In genomic region chr19:41352609-41353465, GRCh38 we compare ENCODE assay signal across 8 cellular contexts. TPM values are rescaled to one million over a fixed set of nuclear protein-coding genes. Genes with fewer than 3 reads are reported as not detected.
A peak's percentile ranks its signal among the peaks of the same experiment; 100 is the strongest.
DNase-seq lines count a peak whose midpoint lies in the region; ATAC-seq lines count a peak whose summit lies in the region.

No MANE protein-coding gene starts in this region.

- no peaks in the 10 kb centered on the region for H3K9me3 Mint-ChIP-seq in activated CD8-positive, alpha-beta memory T cell treated with anti-CD3 and anti-CD28 coated beads, Interleukin-2, amount 10 ng/mL, durations not matched to agents 7 days and 5 days (ENCODE audit: low read depth)
- H3K9me3 Mint-ChIP-seq in stimulated activated effector memory CD8-positive, alpha-beta T cell treated with anti-CD3 and anti-CD28 coated beads, Interleukin-12 subunit alpha, Interleukin-12 subunit beta, amount 100 ng/mL, for 72 hours = no peaks in the 10 kb centered on the region

- peaks cover 30% of the 10 kb centered on the region for H3K36me3 Mint-ChIP-seq in activated CD8-positive, alpha-beta memory T cell treated with anti-CD3 and anti-CD28 coated beads, Interleukin-2, amount 10 ng/mL, durations not matched to agents 7 days and 5 days
- peaks cover 64% of the 10 kb centered on the region for H3K36me3 Mint-ChIP-seq in stimulated activated effector memory CD8-positive, alpha-beta T cell treated with anti-CD3 and anti-CD28 coated beads, Interleukin-12 subunit alpha, Interleukin-12 subunit beta, amount 100 ng/mL, for 72 hours

- H3K4me3 ChIP-seq in muscle layer of duodenum (ENCODE audit: low read depth in 1 of 2, low read length in 2 of 2) = peak overlapping the region; percentile 83 to 95

- no peaks in the 10 kb centered on the region for H3K9me3 ChIP-seq in muscle layer of duodenum (ENCODE audit: control insufficient read depth in 1 of 2, low read length in 2 of 2)

- no peaks in the 10 kb centered on the region for H3K27me3 ChIP-seq in muscle layer of duodenum (ENCODE audit: low read depth, low read length)

- DNase-seq in NCI-H2227 (lab: John Stamatoyannopoulos, UW; ENCODE audit: unreplicated experiment) (peak; percentile 72), NCI-H2227 treated with DMSO at 0.1 percent for 48 hours (lab: John Stamatoyannopoulos, UW) (no peak), NCI-H69 (lab: John Stamatoyannopoulos, UW) (peak; percentile 78), epithelial cell of prostate (ENCODE audit: low read depth, low spot score) (no peak), NCI-H1694 treated with DMSO at 0.1 percent for 48 hours (lab: John Stamatoyannopoulos, UW) (no peak)
- DNase-seq in activated CD8-positive, alpha-beta memory T cell treated with anti-CD3 and anti-CD28 coated beads, Interleukin-2, amount 10 ng/mL, durations not matched to agents 7 days and 5 days = peak; percentile 86
- DNase-seq in stimulated activated effector memory CD8-positive, alpha-beta T cell treated with anti-CD3 and anti-CD28 coated beads, Interleukin-12 subunit alpha, Interleukin-12 subunit beta, amount 100 ng/mL, for 72 hours (ENCODE audit: low spot score in 2 of 2) = peak; percentile 68 to 90

- no peaks in the 10 kb centered on the region for H3K27me3 Mint-ChIP-seq in activated CD8-positive, alpha-beta memory T cell treated with anti-CD3 and anti-CD28 coated beads, Interleukin-2, amount 10 ng/mL, durations not matched to agents 7 days and 5 days

- peaks cover 0 to 31% of the 10 kb centered on the region in 2 donors for H3K4me1 ChIP-seq in muscle layer of duodenum (ENCODE audit: control insufficient read depth in 1 of 2, insufficient read depth in 2 of 2, low read length in 2 of 2)

- CTCF ChIA-PET in activated CD8-positive, alpha-beta memory T cell treated with anti-CD3 and anti-CD28 coated beads, Interleukin-2, amount 10 ng/mL, durations not matched to agents 7 days and 5 days (lab: Charles Lee) = interaction anchor here (0.7 to 3.2 kb wide), 18 partner anchors 9 to 149 kb away, joined by 3 to 51 read pairs (median 5); partner anchors contain the start of genes B3GNT8 and B9D2

- peak; percentile 18 for ATAC-seq in activated CD8-positive, alpha-beta memory T cell treated with anti-CD3 and anti-CD28 coated beads, Interleukin-2, amount 10 ng/mL, durations not matched to agents 7 days and 5 days
- peak; percentile 26 for ATAC-seq in stimulated activated effector memory CD8-positive, alpha-beta T cell treated with anti-CD3 and anti-CD28 coated beads, Interleukin-12 subunit alpha, Interleukin-12 subunit beta, amount 100 ng/mL, for 72 hours

- peaks cover 0 to 4% of the 10 kb centered on the region in 2 donors for H3K36me3 ChIP-seq in muscle layer of duodenum (ENCODE audit: control insufficient read depth in 1 of 2, insufficient read depth in 2 of 2, low read length in 2 of 2)

- H3K4me1 Mint-ChIP-seq in activated CD8-positive, alpha-beta memory T cell treated with anti-CD3 and anti-CD28 coated beads, Interleukin-2, amount 10 ng/mL, durations not matched to agents 7 days and 5 days = peaks cover 56% of the 10 kb centered on the region
- peaks cover 69% of the 10 kb centered on the region for H3K4me1 Mint-ChIP-seq in stimulated activated effector memory CD8-positive, alpha-beta T cell treated with anti-CD3 and anti-CD28 coated beads, Interleukin-12 subunit alpha, Interleukin-12 subunit beta, amount 100 ng/mL, for 72 hours

- peak overlapping the region; percentile 99 for H3K4me3 Mint-ChIP-seq in activated CD8-positive, alpha-beta memory T cell treated with anti-CD3 and anti-CD28 coated beads, Interleukin-2, amount 10 ng/mL, durations not matched to agents 7 days and 5 days
- peak overlapping the region; percentile 94 for H3K4me3 Mint-ChIP-seq in stimulated activated effector memory CD8-positive, alpha-beta T cell treated with anti-CD3 and anti-CD28 coated beads, Interleukin-12 subunit alpha, Interleukin-12 subunit beta, amount 100 ng/mL, for 72 hours

- H3K27ac ChIP-seq in epithelial cell of prostate (peak overlapping the region; percentile 59), muscle layer of duodenum (ENCODE audit: low read length) (peak overlapping the region; percentile 23)

- H3K27ac Mint-ChIP-seq in activated CD8-positive, alpha-beta memory T cell treated with anti-CD3 and anti-CD28 coated beads, Interleukin-2, amount 10 ng/mL, durations not matched to agents 7 days and 5 days = peak overlapping the region; percentile 93
- H3K27ac Mint-ChIP-seq in stimulated activated effector memory CD8-positive, alpha-beta T cell treated with anti-CD3 and anti-CD28 coated beads, Interleukin-12 subunit alpha, Interleukin-12 subunit beta, amount 100 ng/mL, for 72 hours = peak overlapping the region; percentile 91

RNA-seq across cellular contexts. Expression of gene TGFB1, which starts 0.9 kb away (rescaled TPM):
- 100 to 1,000 TPM; 171 to 179 TPM for total RNA-seq in activated CD8-positive, alpha-beta memory T cell treated with anti-CD3 and anti-CD28 coated beads, Interleukin-2, amount 10 ng/mL, durations not matched to agents 7 days and 5 days

RNA-seq across cellular contexts. Expression of gene B9D2, which starts 11.1 kb away (rescaled TPM):
- 1 to 10 TPM; 8.2 to 9.3 TPM for total RNA-seq in activated CD8-positive, alpha-beta memory T cell treated with anti-CD3 and anti-CD28 coated beads, Interleukin-2, amount 10 ng/mL, durations not matched to agents 7 days and 5 days

RNA-seq across cellular contexts. Expression of gene TMEM91, which starts 23.5 kb away (rescaled TPM):
- total RNA-seq in activated CD8-positive, alpha-beta memory T cell treated with anti-CD3 and anti-CD28 coated beads, Interleukin-2, amount 10 ng/mL, durations not matched to agents 7 days and 5 days = 1 to 10 TPM; 4.8 to 6.0 TPM

RNA-seq across cellular contexts. Expression of gene CCDC97, which starts 42.9 kb away (rescaled TPM):
- 10 to 100 TPM; 42.9 to 43.5 TPM for total RNA-seq in activated CD8-positive, alpha-beta memory T cell treated with anti-CD3 and anti-CD28 coated beads, Interleukin-2, amount 10 ng/mL, durations not matched to agents 7 days and 5 days

RNA-seq across cellular contexts. Expression of gene EXOSC5, which starts 44.3 kb away (rescaled TPM):
- total RNA-seq in activated CD8-positive, alpha-beta memory T cell treated with anti-CD3 and anti-CD28 coated beads, Interleukin-2, amount 10 ng/mL, durations not matched to agents 7 days and 5 days = 10 to 100 TPM; 24.4 to 36.0 TPM

Comparison
In these comparisons a context has a peak if more than half of its experiments do, and no peak if none do; other contexts are left out.
1. DNase-seq: peak in NCI-H2227 (single experiment), NCI-H69 (single experiment), activated CD8-positive, alpha-beta memory T cell treated with anti-CD3 and anti-CD28 coated beads, Interleukin-2, amount 10 ng/mL, durations not matched to agents 7 days and 5 days (single experiment) and stimulated activated effector memory CD8-positive, alpha-beta T cell treated with anti-CD3 and anti-CD28 coated beads, Interleukin-12 subunit alpha, Interleukin-12 subunit beta, amount 100 ng/mL, for 72 hours (2 of 2); none in NCI-H2227 treated with DMSO at 0.1 percent for 48 hours (single experiment), epithelial cell of prostate (single experiment) and NCI-H1694 treated with DMSO at 0.1 percent for 48 hours (single experiment).